ENCODE assay signal across 10 cellular contexts in genomic region chr7:913736-914520, GRCh38. TPM values are rescaled to one million over a fixed set of nuclear protein-coding genes. Genes with fewer than 3 reads are reported as not detected.
DNase-seq lines count a peak whose midpoint lies in the region; ATAC-seq, FAIRE-seq and TF ChIP-seq lines count a peak whose summit lies in the region.
"Had no signal": no experiment of that assay in that cellular context is flagged by ENCODE, and none has a peak within 500 bp of the region (broad histone marks: within the 10 kb centered on the region; RNA-seq: fewer than 3 reads in every experiment).

No MANE protein-coding gene starts in this region.

- H4K20me1 ChIP-seq in keratinocyte (ENCODE audit: control insufficient read depth, extremely low read depth, insufficient read depth, low read length): no peaks in the 10 kb centered on the region

- DNase-seq in RWPE2 (ENCODE audit: low spot score) (no peak), keratinocyte (ENCODE audit: low read depth, low spot score) (no peak), substantia nigra (lab: John Stamatoyannopoulos, UW) (peak in 45 of 49 donors; percentile 20 to 87 (median 60)), T-helper 2 cell (no peak)
- no peak for DNase-seq in stimulated activated naive CD8-positive, alpha-beta T cell treated with anti-CD3 and anti-CD28 coated beads, Interleukin-15, Interleukin-2, amounts not matched to agents 100 U/mL and 50 U/mL, for 24 hours
- DNase-seq: effector CD8-positive, alpha-beta T cell; NCI-H774 had no signal

- no peaks in the 10 kb centered on the region for H3K36me3 ChIP-seq in RWPE2 (ENCODE audit: low read depth)
- H3K36me3 ChIP-seq in keratinocyte (ENCODE audit: control insufficient read depth in 2 of 2, extremely low read depth in 1 of 2, insufficient read depth in 2 of 2, low read length in 2 of 2): no peaks in the 10 kb centered on the region

- no peak overlapping the region for H3K9ac ChIP-seq in keratinocyte (ENCODE audit: control insufficient read depth, extremely low read depth, insufficient read depth, low read length)

- H2AFZ ChIP-seq in keratinocyte (ENCODE audit: control insufficient read depth, low read length): peak overlapping the region; percentile 33

- peak; percentile 49 for FAIRE-seq in keratinocyte (lab: Jason Lieb, UNC)

- peak; percentile 54 for TF ChIP-seq CTCF in RWPE2 (IDR thresholded peaks at IDR 0.05; ENCODE audit: poor library complexity, severe bottlenecking)
- peak in 1 of 3 experiments; percentile 55 for TF ChIP-seq CTCF in keratinocyte (optimal IDR thresholded peaks at IDR 0.05 in 1 of 3, IDR thresholded peaks at IDR 0.05 in 1 of 3, conservative IDR thresholded peaks at IDR 0.05 in 1 of 3; ENCODE audit: extremely low read depth in 1 of 3, insufficient read depth in 2 of 3, low read length in 3 of 3)

- no peaks in the 10 kb centered on the region for H3K9me1 ChIP-seq in keratinocyte (ENCODE audit: control insufficient read depth, extremely low read depth, insufficient read depth, low read length)

- no peak overlapping the region for H3K4me2 ChIP-seq in keratinocyte (ENCODE audit: control insufficient read depth, extremely low read depth, insufficient read depth, low read depth, low read length)
- H3K4me2 ChIP-seq: smooth muscle cell had no signal

- peak; percentile 69 for TF ChIP-seq RAD21 in Ishikawa (IDR thresholded peaks at IDR 0.05; ENCODE audit: low read depth)

- H3K4me3 ChIP-seq in RWPE2 (ENCODE audit: severe bottlenecking): no peak overlapping the region
- H3K4me3 ChIP-seq in keratinocyte (ENCODE audit: control insufficient read depth in 2 of 3, extremely low read depth in 1 of 3, insufficient read depth in 2 of 3, low read depth in 1 of 3, low read length in 3 of 3): no peak overlapping the region
- H3K4me3 ChIP-seq: smooth muscle cell had no signal

- H3K27ac ChIP-seq in RWPE2 (ENCODE audit: poor library complexity, severe bottlenecking) (peak overlapping the region; percentile 39), keratinocyte (ENCODE audit: control insufficient read depth, insufficient read depth, low read length) (no peak overlapping the region), substantia nigra (ENCODE audit: low read depth, low read length, poor library complexity, severe bottlenecking) (peak overlapping the region; percentile 98)

- dilution Hi-C loops in keratinocyte (cut with MboI; ENCODE audit: extremely low pct_ligation_motif_present, low sequenced_read_pairs): no loop called here

- ATAC-seq in RWPE2 (ENCODE audit: low read depth) (peak; percentile 80), GM18498 (IDR thresholded peaks at IDR 0.05; ENCODE audit: unreplicated experiment) (no peak)
- no peak for ATAC-seq in stimulated activated naive CD8-positive, alpha-beta T cell treated with anti-CD3 and anti-CD28 coated beads, Interleukin-15, Interleukin-2, amounts not matched to agents 100 U/mL and 50 U/mL, for 24 hours

- no peaks in the 10 kb centered on the region for H3K9me3 ChIP-seq in RWPE2 (ENCODE audit: severe bottlenecking)
- no peaks in the 10 kb centered on the region for H3K9me3 ChIP-seq in keratinocyte (ENCODE audit: control insufficient read depth, low read depth, low read length)

- H3K4me1 ChIP-seq in RWPE2 (ENCODE audit: insufficient read depth, poor library complexity, severe bottlenecking) (peaks cover 13% of the 10 kb centered on the region), keratinocyte (ENCODE audit: control insufficient read depth, extremely low read depth, insufficient read depth, low read length) (peaks cover 19% of the 10 kb centered on the region)

- no peaks in the 10 kb centered on the region for H3K79me2 ChIP-seq in keratinocyte (ENCODE audit: control insufficient read depth, insufficient read depth, low read length)

- no peaks in the 10 kb centered on the region for H3K27me3 ChIP-seq in RWPE2 (ENCODE audit: insufficient read depth, poor library complexity, severe bottlenecking)
- H3K27me3 ChIP-seq in keratinocyte (ENCODE audit: control insufficient read depth, extremely low read depth, insufficient read depth, low read length): peaks cover 14% of the 10 kb centered on the region

- no peak for TF ChIP-seq EP300 in Ishikawa (IDR thresholded peaks at IDR 0.05; ENCODE audit: borderline replicate concordance)

TF ChIP-seq in Ishikawa, 13 proteins besides CTCF, POLR2A, EP300 and RAD21:
- TF ChIP-seq TCF12 (IDR thresholded peaks at IDR 0.05; ENCODE audit: low read depth) (peak; percentile 29; the same call in 1 of the 2 replicates), YY1 (IDR thresholded peaks at IDR 0.05; ENCODE audit: low read depth) (no peak)
- TF ChIP-seq, protein P1, sequence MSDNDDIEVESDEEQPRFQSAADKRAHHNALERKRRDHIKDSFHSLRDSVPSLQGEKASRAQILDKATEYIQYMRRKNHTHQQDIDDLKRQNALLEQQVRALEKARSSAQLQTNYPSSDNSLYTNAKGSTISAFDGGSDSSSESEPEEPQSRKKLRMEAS (IDR thresholded peaks at IDR 0.05): peak; percentile 54

RNA-seq across cellular contexts. Expression of gene GET4, which starts 37.6 kb away (rescaled TPM):
- 21.1 to 32.0 TPM (median 22.9 TPM) in 3 replicates for polyA plus RNA-seq in keratinocyte
- 40.4 TPM for polyA plus RNA-seq in keratinocyte (2011; ENCODE audit: low read depth)
- polyA plus RNA-seq in keratinocyte (2011; cell fraction: cytosol; rRNA removed): 14.0 and 26.1 TPM in 2 replicates
- polyA plus RNA-seq in keratinocyte (2011; cell fraction: nucleus; rRNA removed): 50.3 and 70.5 TPM in 2 replicates
- 26.7 and 47.3 TPM in 2 replicates for polyA plus RNA-seq in keratinocyte (2012; ENCODE audit: low replicate concordance)
- polyA minus RNA-seq in keratinocyte: 9.3 to 11.1 TPM (median 10.1 TPM) in 3 replicates
- polyA minus RNA-seq in keratinocyte (2011; cell fraction: cytosol; rRNA and poly(A)+ RNA removed): 33.4 TPM
- 10.4 and 14.1 TPM in 2 replicates for polyA minus RNA-seq in keratinocyte (2011; cell fraction: nucleus; rRNA and poly(A)+ RNA removed)

RNA-seq across cellular contexts. Expression of gene ADAP1, which starts 40.6 kb away (rescaled TPM):
- 4.3 to 6.2 TPM (median 5.5 TPM) in 3 replicates for polyA plus RNA-seq in keratinocyte
- 6.9 TPM for polyA plus RNA-seq in keratinocyte (2011; ENCODE audit: low read depth)
- polyA plus RNA-seq in keratinocyte (2011; cell fraction: cytosol; rRNA removed): 4.6 and 8.9 TPM in 2 replicates
- polyA plus RNA-seq in keratinocyte (2011; cell fraction: nucleus; rRNA removed): 6.3 and 7.8 TPM in 2 replicates
- 4.8 and 11.4 TPM in 2 replicates for polyA plus RNA-seq in keratinocyte (2012; ENCODE audit: low replicate concordance)
- 6.1 to 10.8 TPM (median 6.8 TPM) in 3 replicates for polyA minus RNA-seq in keratinocyte
- polyA minus RNA-seq in keratinocyte (2011; cell fraction: cytosol; rRNA and poly(A)+ RNA removed): 9.8 TPM
- 3.2 and 5.8 TPM in 2 replicates for polyA minus RNA-seq in keratinocyte (2011; cell fraction: nucleus; rRNA and poly(A)+ RNA removed)

Comparison
In these comparisons a context has a peak if more than half of its experiments do, and no peak if none do; other contexts are left out.
1. DNase-seq: peak in substantia nigra (45 of 49); none in RWPE2 (single experiment), keratinocyte (single experiment), T-helper 2 cell (0 of 5) and stimulated activated naive CD8-positive, alpha-beta T cell treated with anti-CD3 and anti-CD28 coated beads, Interleukin-15, Interleukin-2, amounts not matched to agents 100 U/mL and 50 U/mL, for 24 hours (single experiment).